8 cellular contexts compared by ENCODE assay signal in genomic region chr19:52688931-52689796, GRCh38. TPM values are rescaled to one million over a fixed set of nuclear protein-coding genes. Genes with fewer than 3 reads are reported as not detected.
A peak's percentile ranks its signal among the peaks of the same experiment; 100 is the strongest.
DNase-seq lines count a peak whose midpoint lies in the region; ATAC-seq and TF ChIP-seq lines count a peak whose summit lies in the region.
"Not testable (repeated sequence)": the region's sequence is repeated elsewhere in the genome, so short reads cannot be mapped to it uniquely, and the experiment has no call there.

No MANE protein-coding gene starts in this region.

- H3K9me3 Mint-ChIP-seq in progenitor cell of endocrine pancreas (ENCODE audit: low read depth), result not testable (repeated sequence)

- H3K27ac Mint-ChIP-seq in progenitor cell of endocrine pancreas, result peak overlapping the region; percentile 92

- DNase-seq in ELR (ENCODE audit: low read depth) (peak; percentile 9), NAMALWA (ENCODE audit: low spot score) (peak; percentile 6), amniotic epithelial cell (ENCODE audit: low read depth) (peak; percentile 52)
- not testable (repeated sequence) for DNase-seq in epithelial cell of esophagus (ENCODE audit: low read depth); right lobe of liver; progenitor cell of endocrine pancreas (ENCODE audit: low spot score, unreplicated experiment); upper lobe of left lung

- TF ChIP-seq EP300 in upper lobe of left lung (IDR thresholded peaks at IDR 0.05), result not testable (repeated sequence)

- peak overlapping the region in 2 of 3 donors; percentile 59 to 64 for H3K27ac ChIP-seq in right lobe of liver
- peak overlapping the region; percentile 84 to 97 (median 92) for H3K27ac ChIP-seq in upper lobe of left lung

- not testable (repeated sequence) for H3K36me3 Mint-ChIP-seq in progenitor cell of endocrine pancreas (ENCODE audit: insufficient read depth)

- H3K4me3 ChIP-seq in epithelial cell of esophagus (ENCODE audit: low read length) (peak overlapping the region; percentile 88), right lobe of liver (peak overlapping the region in 2 of 3 donors; percentile 46 to 52), upper lobe of left lung (peak overlapping the region in 3 of 4 donors; percentile 58 to 77 (median 71))

- H3K9me3 ChIP-seq in right lobe of liver, upper lobe of left lung: not testable (repeated sequence)

- H3K4me1 Mint-ChIP-seq in progenitor cell of endocrine pancreas (ENCODE audit: low read depth), result peaks cover 36% of the 10 kb centered on the region

- not testable (repeated sequence) for TF ChIP-seq CTCF in epithelial cell of esophagus (IDR thresholded peaks at IDR 0.05; ENCODE audit: insufficient read depth, low read depth, low read length, missing control alignments); right lobe of liver (IDR thresholded peaks at IDR 0.05); progenitor cell of endocrine pancreas (IDR thresholded peaks at IDR 0.05; ENCODE audit: unreplicated experiment); upper lobe of left lung (IDR thresholded peaks at IDR 0.05)

- peak; percentile 10; the same call in 2 of the 3 replicates for ATAC-seq in SK-N-SH treated with all-trans-retinoic acid at 6 μM for 48 hours
- ATAC-seq in right lobe of liver; upper lobe of left lung (ENCODE audit: low FRiP score in 2 of 2): not testable (repeated sequence)

- H3K27me3 ChIP-seq in right lobe of liver, upper lobe of left lung: not testable (repeated sequence)

- peak overlapping the region; percentile 95 for H3K4me3 Mint-ChIP-seq in progenitor cell of endocrine pancreas (ENCODE audit: low read depth)

- 26% methylated on average over 6 of the region's 6 CpGs for WGBS in right lobe of liver (ENCODE audit: insufficient coverage, low coverage, low lambda C conversion rate, missing lambda C conversion rate)
- 14 to 16% methylated on average over 6 of the region's 6 CpGs for WGBS in upper lobe of left lung, 2 donors

- H3K4me1 ChIP-seq in right lobe of liver, result not testable (repeated sequence)
- H3K4me1 ChIP-seq in upper lobe of left lung, result peaks cover 6 to 16% (median 10%) of the 10 kb centered on the region in 4 donors

- not testable (repeated sequence) for H3K27me3 Mint-ChIP-seq in progenitor cell of endocrine pancreas

- not testable (repeated sequence) for TF ChIP-seq POLR2A in right lobe of liver (IDR thresholded peaks at IDR 0.05); upper lobe of left lung (IDR thresholded peaks at IDR 0.05)

- H3K36me3 ChIP-seq in right lobe of liver, upper lobe of left lung: not testable (repeated sequence)

- intact Hi-C loops in right lobe of liver (cut with DNase I), result not testable (repeated sequence)

RNA-seq across cellular contexts. Expression of gene ZNF611, which starts 45.7 kb away (rescaled TPM):
- total RNA-seq in right lobe of liver, result 1 to 10 TPM; 3.3 to 5.4 (median 3.9) TPM
- 42.9 and 47.3 TPM in 2 replicates for total RNA-seq in progenitor cell of endocrine pancreas
- 10 to 100 TPM in 5 of 6 donors, 1 to 10 TPM in 1; 9.0 to 44.0 (median 20.1) TPM for total RNA-seq in upper lobe of left lung

RNA-seq across cellular contexts. Expression of gene ZNF83, which starts 51.0 kb away (rescaled TPM):
- 1 to 10 TPM; 2.5 to 5.9 (median 3.3) TPM for total RNA-seq in right lobe of liver
- 72.1 and 79.7 TPM in 2 replicates for total RNA-seq in progenitor cell of endocrine pancreas
- total RNA-seq in upper lobe of left lung, result 100 to 1,000 TPM in 1 of 6 donors, 10 to 100 TPM in 5; 27.3 to 161 (median 45.5) TPM

Comparison
In these comparisons a context has a peak if more than half of its experiments do, and no peak if none do; other contexts are left out.
1. RNA of gene ZNF83, which starts 51.0 kb away (total RNA-seq): 72.1 to 79.7 TPM in progenitor cell of endocrine pancreas and 27.3 to 161 TPM in upper lobe of left lung; 2.5 to 5.9 TPM in right lobe of liver; every median in the first group is over 4 times any median in the second.
2. Peak in every context shown above with its lines, with median percentiles within 50 percentile points of each other: H3K4me3 ChIP-seq.